7 cellular contexts compared by ENCODE assay signal in the genomic region with DNA sequence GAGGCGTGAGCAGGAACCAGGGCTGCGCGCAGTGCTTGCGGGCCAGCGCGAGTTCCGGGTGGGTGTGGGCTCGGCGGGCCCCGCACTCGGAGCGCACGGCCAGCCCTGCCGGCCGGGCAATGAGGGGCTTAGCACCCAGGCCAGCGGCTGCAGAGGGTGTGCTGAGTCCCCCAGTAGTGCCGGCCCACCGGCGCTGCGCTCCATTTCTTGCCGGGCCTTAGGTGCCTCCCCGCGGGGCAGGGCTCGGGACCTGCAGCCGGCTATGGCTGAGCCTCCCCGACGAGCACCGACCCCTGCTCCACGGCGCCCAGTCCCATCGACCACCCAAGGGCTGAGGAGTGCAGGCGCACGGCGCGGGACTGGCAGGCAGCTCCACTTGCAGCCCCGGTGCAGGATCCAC. TPM values are rescaled to one million over a fixed set of nuclear protein-coding genes. Genes with fewer than 3 reads are reported as not detected.
DNase-seq lines count a peak whose midpoint lies in the region; ATAC-seq, FAIRE-seq and TF ChIP-seq lines count a peak whose summit lies in the region.
"Not testable (repeated sequence)": the region's sequence is repeated elsewhere in the genome, so short reads cannot be mapped to it uniquely, and the experiment has no call there.
"Had no signal": no experiment of that assay in that cellular context is flagged by ENCODE, and none has a peak within 500 bp of the region (broad histone marks: within the 10 kb centered on the region; RNA-seq: fewer than 3 reads in every experiment).

No MANE protein-coding gene starts in this region.

- H3K9me3 ChIP-seq in K562 (replicated peaks; ENCODE audit: control insufficient read depth, insufficient read depth, low read depth, low read length) (peaks cover 18% of the 10 kb centered on the region), spleen (peaks cover 0 to 15% (median 12%) of the 10 kb centered on the region in 8 donors)

- ATAC-seq in K562: not testable (repeated sequence)

- peaks cover 33% of the 10 kb centered on the region for H3K79me2 ChIP-seq in K562 (ENCODE audit: control insufficient read depth, insufficient read depth, low read length)

- H3K4me1 ChIP-seq in K562 (replicated peaks in 1 of 2; ENCODE audit: control insufficient read depth in 2 of 2, insufficient read depth in 2 of 2, low read length in 2 of 2) (peaks cover 13 to 16% of the 10 kb centered on the region in 2 experiments; a peak in 4 of 5 replicates), spleen (peaks cover 3 to 27% (median 15%) of the 10 kb centered on the region in 6 donors)

- H3K27ac ChIP-seq in K562 (ENCODE audit: extremely low read depth, low read depth, low read length); spleen: not testable (repeated sequence)

- CTCF ChIA-PET in K562 (lab: Yijun Ruan, JAX; ENCODE audit: low intra/inter-chr PET ratio): not testable (repeated sequence)

- not testable (repeated sequence) for H3K4me3 ChIP-seq in K562, spleen

- H3K27me3 ChIP-seq in K562 (ENCODE audit: control insufficient read depth in 2 of 2, insufficient read depth in 2 of 2, low read length in 2 of 2); spleen (replicated peaks in 1 of 7): not testable (repeated sequence)

- not testable (repeated sequence) for TF ChIP-seq EP300 in K562 (IDR thresholded peaks at IDR 0.05; ENCODE audit: low read length)

- H2AFZ ChIP-seq in K562 (ENCODE audit: low read depth, low read length): not testable (repeated sequence)

- POLR2A ChIA-PET in K562 (lab: Yijun Ruan, JAX): not testable (repeated sequence)

- peaks cover 10% of the 10 kb centered on the region for H3K36me3 ChIP-seq in K562 (ENCODE audit: control insufficient read depth, insufficient read depth, low read length)
- not testable (repeated sequence) for H3K36me3 ChIP-seq in spleen

- H4K20me1 ChIP-seq in K562 (replicated peaks; ENCODE audit: control insufficient read depth, insufficient read depth, low read length): not testable (repeated sequence)

- in situ Hi-C loops in K562 (cut with MboI): not testable (repeated sequence)

- 97% methylated on average over 5 of the region's 36 CpGs for WGBS in K562 (ENCODE audit: insufficient coverage, low coverage, missing lambda C conversion rate)
- 96 to 100% (median 98%) methylated on average over 13 to 36 of the region's 36 CpGs for WGBS in spleen, 5 donors

- intact Hi-C loops in K562 (cut with micrococcal nuclease); spleen (cut with DNase I; ENCODE audit: low total_unique reads): not testable (repeated sequence)

- not testable (repeated sequence) for TF ChIP-seq RAD21 in K562 (CRISPR knock-in tag; conservative IDR thresholded peaks at IDR 0.05 in 1 of 2, IDR thresholded peaks at IDR 0.05 in 1 of 2)

- H3K9me1 ChIP-seq in K562 (ENCODE audit: control insufficient read depth, insufficient read depth, low read length): not testable (repeated sequence)

- TF ChIP-seq CTCF in K562 (IDR thresholded peaks at IDR 0.05 in 2 of 3, conservative IDR thresholded peaks at IDR 0.05 in 1 of 3; ENCODE audit: insufficient read depth in 2 of 3, low read depth in 1 of 3, low read length in 3 of 3); spleen (IDR thresholded peaks at IDR 0.05 in 8 of 11, conservative IDR thresholded peaks at IDR 0.05 in 3 of 11): not testable (repeated sequence)

- not testable (repeated sequence) for FAIRE-seq in K562 (lab: Jason Lieb, UNC)

- H3K9ac ChIP-seq in K562 (ENCODE audit: insufficient read depth in 1 of 2, low read depth in 2 of 2, low read length in 2 of 2): not testable (repeated sequence)

- DNase-seq in K562 (ENCODE audit: extremely low read depth in 1 of 4, low spot score in 3 of 4): not testable (repeated sequence)
- peak; percentile 79 for DNase-seq in spleen

- not testable (repeated sequence) for H3K4me2 ChIP-seq in K562 (ENCODE audit: insufficient read depth, low read length)

- not testable (repeated sequence) for BruUV-seq in K562 (replicated peaks; lab: Mats Ljungman, UMichigan)

- not testable (repeated sequence) for TF ChIP-seq POLR2A in K562 (conservative IDR thresholded peaks at IDR 0.05); spleen (IDR thresholded peaks at IDR 0.05)

TF ChIP-seq in K562, 482 proteins besides CTCF, POLR2A, EP300 and RAD21:
- TF ChIP-seq, protein P1, sequence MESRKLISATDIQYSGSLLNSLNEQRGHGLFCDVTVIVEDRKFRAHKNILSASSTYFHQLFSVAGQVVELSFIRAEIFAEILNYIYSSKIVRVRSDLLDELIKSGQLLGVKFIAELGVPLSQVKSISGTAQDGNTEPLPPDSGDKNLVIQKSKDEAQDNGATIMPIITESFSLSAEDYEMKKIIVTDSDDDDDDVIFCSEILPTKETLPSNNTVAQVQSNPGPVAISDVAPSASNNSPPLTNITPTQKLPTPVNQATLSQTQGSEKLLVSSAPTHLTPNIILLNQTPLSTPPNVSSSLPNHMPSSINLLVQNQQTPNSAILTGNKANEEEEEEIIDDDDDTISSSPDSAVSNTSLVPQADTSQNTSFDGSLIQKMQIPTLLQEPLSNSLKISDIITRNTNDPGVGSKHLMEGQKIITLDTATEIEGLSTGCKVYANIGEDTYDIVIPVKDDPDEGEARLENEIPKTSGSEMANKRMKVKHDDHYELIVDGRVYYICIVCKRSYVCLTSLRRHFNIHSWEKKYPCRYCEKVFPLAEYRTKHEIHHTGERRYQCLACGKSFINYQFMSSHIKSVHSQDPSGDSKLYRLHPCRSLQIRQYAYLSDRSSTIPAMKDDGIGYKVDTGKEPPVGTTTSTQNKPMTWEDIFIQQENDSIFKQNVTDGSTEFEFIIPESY (CRISPR knock-in tag; IDR thresholded peaks at IDR 0.05): 0 out of 2 replicates have a peak, but pooled peaks have one; percentile 13
TF ChIP-seq in K562: peak in this region for 1; not testable (repeated sequence) for 481.

RNA-seq across cellular contexts. Expression of a gene that starts 29.3 kb away (rescaled TPM):
- 20.4 and 22.1 TPM in 2 replicates for total RNA-seq in K562 (2011; cell fraction: chromatin; rRNA removed; ENCODE audit: low replicate concordance)
- total RNA-seq in K562 (2011; cell fraction: nucleolus; rRNA removed): 16.0 and 20.5 TPM in 2 replicates
- total RNA-seq in K562 (2011; cell fraction: nucleoplasm; rRNA removed): 15.7 and 21.0 TPM in 2 replicates
- total RNA-seq in K562 (2014; rRNA removed) (31.2 and 32.9 TPM in 2 replicates), K562 (2014; rRNA removed; fragmentation: Illumina TruSeq; extraction: Trizol) (36.8 and 43.6 TPM in 2 replicates), K562 (2015; rRNA removed; fragmentation: Illumina TruSeq; extraction: Trizol) (42.9 and 44.1 TPM in 2 replicates), K562 (2021) (41.7 and 45.1 TPM in 2 replicates), spleen (10 to 100 TPM; 11.7 to 30.6 (median 26.0) TPM)
- polyA plus RNA-seq in K562 (2011; rRNA removed) (56.7 and 72.8 TPM in 2 replicates), K562 (2014; fragmentation: Illumina TruSeq; extraction: Trizol) (39.6 and 52.6 TPM in 2 replicates), K562 (2014; fragmentation: Nextera tagmentation; extraction: Ambion mirVana) (10 to 100 TPM; 17.8 to 23.6 TPM), K562 (2014; rRNA removed) (79.3 and 86.3 TPM in 2 replicates), spleen (10 to 100 TPM; 33.0 to 54.2 (median 46.5) TPM)
- polyA plus RNA-seq in K562 (2011; cell fraction: cytosol; rRNA removed): 40.7 and 46.8 TPM in 2 replicates
- polyA plus RNA-seq in K562 (2011; cell fraction: nucleus; rRNA removed): 11.4 and 17.9 TPM in 2 replicates
- polyA plus RNA-seq in K562 (2012): 57.3 and 76.8 TPM in 2 replicates
- polyA minus RNA-seq in K562 (2011; rRNA and poly(A)+ RNA removed): 23.4 and 27.9 TPM in 2 replicates
- 14.5 and 21.0 TPM in 2 replicates for polyA minus RNA-seq in K562 (2011; cell fraction: cytosol; rRNA and poly(A)+ RNA removed)
- polyA minus RNA-seq in K562 (2011; cell fraction: nucleus; rRNA and poly(A)+ RNA removed): 12.8 and 16.1 TPM in 2 replicates

RNA-seq across cellular contexts. Expression of a gene that starts 44.9 kb away (rescaled TPM):
- not detected in 2 replicates for total RNA-seq in K562 (2011; cell fraction: chromatin; rRNA removed; ENCODE audit: low replicate concordance)
- total RNA-seq in K562 (2011; cell fraction: nucleolus; rRNA removed): not detected in 2 replicates
- total RNA-seq in K562 (2011; cell fraction: nucleoplasm; rRNA removed): not detected in 2 replicates
- total RNA-seq in K562 (2014; rRNA removed): 0.27 TPM in 1 of 2 replicates, not detected in the other
- not detected in 2 replicates for total RNA-seq in K562 (2014; rRNA removed; fragmentation: Illumina TruSeq; extraction: Trizol)
- 0.26 and 1.2 TPM in 2 replicates for total RNA-seq in K562 (2015; rRNA removed; fragmentation: Illumina TruSeq; extraction: Trizol)
- total RNA-seq in K562 (2021): 0.54 TPM in 1 of 2 replicates, not detected in the other
- 0.09 TPM in 1 of 2 replicates, not detected in the other for polyA plus RNA-seq in K562 (2011; rRNA removed)
- polyA plus RNA-seq in K562 (2011; cell fraction: cytosol; rRNA removed): not detected in 2 replicates
- not detected in 2 replicates for polyA plus RNA-seq in K562 (2011; cell fraction: nucleus; rRNA removed)
- 0.44 and 0.87 TPM in 2 replicates for polyA plus RNA-seq in K562 (2012)
- 0.26 TPM in 1 of 2 replicates, not detected in the other for polyA plus RNA-seq in K562 (2014; fragmentation: Illumina TruSeq; extraction: Trizol)
- polyA plus RNA-seq in K562 (2014; fragmentation: Nextera tagmentation; extraction: Ambion mirVana): under 1 TPM; 0.15 to 0.25 TPM
- polyA plus RNA-seq in K562 (2014; rRNA removed): 0.11 and 0.66 TPM in 2 replicates
- polyA minus RNA-seq in K562 (2011; rRNA and poly(A)+ RNA removed): not detected in 2 replicates
- polyA minus RNA-seq in K562 (2011; cell fraction: cytosol; rRNA and poly(A)+ RNA removed): not detected in 2 replicates
- polyA minus RNA-seq in K562 (2011; cell fraction: nucleus; rRNA and poly(A)+ RNA removed): not detected in 2 replicates
- 100 to 1,000 TPM in 2 of 7 donors, 10 to 100 TPM in 5; 34.4 to 180 (median 69.7) TPM for total RNA-seq in spleen
- 10 to 100 TPM; 47.2 to 55.5 (median 52.9) TPM for polyA plus RNA-seq in spleen
- total RNA-seq: A172, A673, Caco-2, Calu3 had no signal
- polyA plus RNA-seq: BJ had no signal

Comparison
In these comparisons a context has a peak if more than half of its experiments do, and no peak if none do; other contexts are left out.
1. RNA of a gene that starts 44.9 kb away (total RNA-seq): 34.4 to 180 TPM in spleen; 0.26 to 1.2 TPM in K562; every median in the first group is over 10 times any median in the second.